In the genomic region with DNA sequence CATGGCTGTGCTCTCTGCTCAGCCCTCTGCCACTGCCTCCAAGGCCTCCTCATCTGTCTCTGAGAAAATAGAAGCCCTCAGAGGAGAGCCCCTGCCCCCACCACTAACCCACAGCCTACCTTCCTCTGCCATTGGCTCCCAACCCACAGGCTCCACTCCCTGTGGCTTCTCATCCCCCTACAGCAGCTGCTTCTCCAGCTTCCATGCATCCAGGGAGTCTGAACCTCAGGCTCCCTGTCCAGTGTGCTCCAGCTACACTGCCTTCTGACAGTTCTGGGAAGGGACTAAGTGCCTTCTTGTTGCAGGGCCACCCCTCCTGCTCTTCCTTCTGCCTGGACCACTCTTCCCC, we compare ENCODE assay signal across 16 cellular contexts.
"Had no signal": no experiment of that assay in that cellular context is flagged by ENCODE, and none has a peak within 500 bp of the region (broad histone marks: within the 10 kb centered on the region; RNA-seq: fewer than 3 reads in every experiment).

No MANE protein-coding gene starts in this region.

- ATAC-seq: stimulated activated naive CD8-positive, alpha-beta T cell treated with anti-CD3 and anti-CD28 coated beads, Interleukin-15, Interleukin-2, amounts not matched to agents 100 U/mL and 50 U/mL, for 24 hours had no signal

- H3K4me1 ChIP-seq: SJCRH30, upper lobe of left lung had no signal

- H3K36me3 ChIP-seq: neutrophil, SJCRH30 had no signal

- H3K27me3 Mint-ChIP-seq: activated naive CD8-positive, alpha-beta T cell treated with anti-CD3 and anti-CD28 coated beads for 36 hours had no signal

- DNase-seq: activated CD4-positive, alpha-beta T cell treated with anti-CD3 and anti-CD28 coated beads, Interleukin-2, amount 50 U/mL, for 4 hours; activated gamma-delta T cell treated with Interleukin-2 at 50 U/mL for 16 hours; activated naive CD8-positive, alpha-beta T cell treated with anti-CD3 and anti-CD28 coated beads for 36 hours; amygdala; caudate nucleus; endodermal cell; heart right ventricle; left ventricle myocardium superior; SJCRH30; stimulated activated CD4-positive, alpha-beta T cell treated with anti-CD3 and anti-CD28 coated beads, Interleukin-2, amount 100 ng/mL, for 24 hours; stimulated activated naive CD8-positive, alpha-beta T cell treated with anti-CD3 and anti-CD28 coated beads, Interleukin-15, Interleukin-2, amounts not matched to agents 100 U/mL and 50 U/mL, for 24 hours; upper lobe of left lung had no signal

- H3K4me1 Mint-ChIP-seq: activated naive CD8-positive, alpha-beta T cell treated with anti-CD3 and anti-CD28 coated beads for 36 hours; endodermal cell had no signal

- H3K9me3 Mint-ChIP-seq: activated naive CD8-positive, alpha-beta T cell treated with anti-CD3 and anti-CD28 coated beads for 36 hours; natural killer cell treated with Interleukin-12 subunit alpha and Interleukin-12 subunit beta and Interleukin-15 and Interleukin-18, amount 100 ng/mL, for 72 hours; T-helper 1 cell treated with Interleukin-12 subunit alpha and Interleukin-12 subunit beta and Interleukin-4 antibody, amounts not matched to agents 30 μg/mL and 1 μg/mL, for 36 hours had no signal

- H3K9me3 ChIP-seq: neutrophil, SJCRH30, upper lobe of left lung had no signal

- H3K27ac Mint-ChIP-seq: activated naive CD8-positive, alpha-beta T cell treated with anti-CD3 and anti-CD28 coated beads for 36 hours; endodermal cell; natural killer cell treated with Interleukin-12 subunit alpha and Interleukin-12 subunit beta and Interleukin-15 and Interleukin-18, amount 100 ng/mL, for 72 hours; T-helper 1 cell treated with Interleukin-12 subunit alpha and Interleukin-12 subunit beta and Interleukin-4 antibody, amounts not matched to agents 30 μg/mL and 1 μg/mL, for 36 hours had no signal

- H3K27me3 ChIP-seq: heart right ventricle, SJCRH30, upper lobe of left lung had no signal

- H3K4me3 Mint-ChIP-seq: activated naive CD8-positive, alpha-beta T cell treated with anti-CD3 and anti-CD28 coated beads for 36 hours; endodermal cell; natural killer cell treated with Interleukin-12 subunit alpha and Interleukin-12 subunit beta and Interleukin-15 and Interleukin-18, amount 100 ng/mL, for 72 hours; T-helper 1 cell treated with Interleukin-12 subunit alpha and Interleukin-12 subunit beta and Interleukin-4 antibody, amounts not matched to agents 30 μg/mL and 1 μg/mL, for 36 hours had no signal

- H3K4me3 ChIP-seq: heart right ventricle, SJCRH30, upper lobe of left lung had no signal

- H3K36me3 Mint-ChIP-seq: activated naive CD8-positive, alpha-beta T cell treated with anti-CD3 and anti-CD28 coated beads for 36 hours; natural killer cell treated with Interleukin-12 subunit alpha and Interleukin-12 subunit beta and Interleukin-15 and Interleukin-18, amount 100 ng/mL, for 72 hours had no signal

- H3K27ac ChIP-seq: epithelial cell of prostate, neutrophil, SJCRH30 had no signal
